Comparison of ENCODE assay signal across 9 cellular contexts in the genomic region with DNA sequence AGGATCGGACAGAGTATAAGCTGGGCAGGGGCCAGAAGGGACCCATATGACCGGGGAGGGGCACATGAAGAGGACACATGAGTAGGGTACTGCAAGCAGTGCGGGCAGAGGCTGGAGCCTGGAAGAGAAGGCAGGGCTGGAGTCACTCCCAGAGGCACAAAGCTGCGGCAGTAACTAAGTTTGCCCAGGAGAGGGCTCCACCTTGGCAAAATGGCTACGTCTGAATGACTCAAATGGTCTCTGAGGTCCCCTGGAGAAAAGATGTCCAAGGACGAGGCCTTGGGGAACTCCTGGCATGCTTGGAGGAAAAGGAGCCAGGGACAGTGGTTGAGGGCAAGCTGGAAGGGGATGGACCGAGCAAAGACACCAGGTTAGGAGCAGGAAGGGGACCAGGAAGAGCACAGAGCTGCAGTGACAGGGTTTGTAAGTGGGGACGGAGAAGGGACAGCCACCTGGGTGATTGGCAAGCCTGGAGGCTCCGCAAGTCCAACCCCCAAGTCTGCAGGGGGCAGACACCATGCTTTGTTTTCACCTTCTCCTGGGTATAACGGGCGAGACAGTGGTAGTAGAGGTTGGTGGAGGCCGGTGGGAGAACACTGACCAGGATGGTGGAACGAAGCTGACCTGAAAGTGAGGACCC. TPM values are rescaled to one million over a fixed set of nuclear protein-coding genes. Genes with fewer than 3 reads are reported as not detected.
DNase-seq lines count a peak whose midpoint lies in the region; ATAC-seq and TF ChIP-seq lines count a peak whose summit lies in the region.
"Had no signal": no experiment of that assay in that cellular context is flagged by ENCODE, and none has a peak within 500 bp of the region (broad histone marks: within the 10 kb centered on the region; RNA-seq: fewer than 3 reads in every experiment).

No MANE protein-coding gene starts in this region.

- DNase-seq in DMS 273 treated with DMSO at 0.1 percent for 48 hours (lab: John Stamatoyannopoulos, UW): peak; percentile 16
- peak in 56 of 76 experiments; percentile 2 to 68 (median 36) for DNase-seq in HUDEP-2 (lab: John Stamatoyannopoulos, UW; ENCODE audit: unreplicated experiment in 76 of 76)
- DNase-seq in RKO (ENCODE audit: low spot score): peak; percentile 63
- peak; percentile 40 for DNase-seq in activated T-helper 1 cell treated with anti-CD3 and anti-CD28 coated beads, Interleukin-12 subunit alpha, Interleukin-12 subunit beta, Interleukin-2, Interleukin-4 antibody, amounts not matched to agents 30 ng/mL and 10 ng/mL and 1 ng/mL, durations not matched to agents 14 hours and 24 hours and 36 hours (ENCODE audit: low spot score)
- DNase-seq in fibroblast of the conjunctiva (ENCODE audit: low read depth): peak; percentile 29
- peak; percentile 86 for DNase-seq in osteocyte (ENCODE audit: extremely low spot score, unreplicated experiment)
- DNase-seq in tibial nerve (ENCODE audit: low spot score in 2 of 2): peak; percentile 21 to 45

- H3K27me3 ChIP-seq in tibial nerve: peaks cover 0 to 41% of the 10 kb centered on the region in 2 donors

- TF ChIP-seq POLR2A in tibial nerve (IDR thresholded peaks at IDR 0.05): no peak
- TF ChIP-seq POLR2A in GM18505 (IDR thresholded peaks at IDR 0.05; ENCODE audit: borderline replicate concordance, extremely low read depth, insufficient read depth, insufficient read length): no peak

- TF ChIP-seq CTCF in osteocyte (IDR thresholded peaks at IDR 0.05) (peak; percentile 76), tibial nerve (IDR thresholded peaks at IDR 0.05) (peak; percentile 56 to 59 (median 59))

- intact Hi-C loops in activated T-helper 1 cell treated with anti-CD3 and anti-CD28 coated beads, Interleukin-12 subunit alpha, Interleukin-12 subunit beta, Interleukin-2, Interleukin-4 antibody, amounts not matched to agents 30 ng/mL and 10 ng/mL and 1 ng/mL, durations not matched to agents 14 hours and 24 hours and 36 hours (cut with micrococcal nuclease): loop anchor here (1.0 kb wide), 2 partner anchors 170 to 298 kb away; no protein-coding TSS in a partner anchor

- H3K4me3 ChIP-seq in tibial nerve: no peak overlapping the region

- no peaks in the 10 kb centered on the region for H3K9me3 ChIP-seq in tibial nerve

- no peak for TF ChIP-seq EP300 in tibial nerve (IDR thresholded peaks at IDR 0.05)

- H3K27me3 Mint-ChIP-seq in activated T-helper 1 cell treated with anti-CD3 and anti-CD28 coated beads, Interleukin-12 subunit alpha, Interleukin-12 subunit beta, Interleukin-2, Interleukin-4 antibody, amounts not matched to agents 30 ng/mL and 10 ng/mL and 1 ng/mL, durations not matched to agents 14 hours and 24 hours and 36 hours (ENCODE audit: insufficient read depth): peaks cover 19% of the 10 kb centered on the region
- H3K27me3 Mint-ChIP-seq in osteocyte (ENCODE audit: unreplicated experiment): peaks cover 50% of the 10 kb centered on the region

- H3K36me3 Mint-ChIP-seq in activated T-helper 1 cell treated with anti-CD3 and anti-CD28 coated beads, Interleukin-12 subunit alpha, Interleukin-12 subunit beta, Interleukin-2, Interleukin-4 antibody, amounts not matched to agents 30 ng/mL and 10 ng/mL and 1 ng/mL, durations not matched to agents 14 hours and 24 hours and 36 hours (ENCODE audit: low read depth): no peaks in the 10 kb centered on the region
- H3K36me3 Mint-ChIP-seq in osteocyte (ENCODE audit: unreplicated experiment): no peaks in the 10 kb centered on the region
- H3K36me3 Mint-ChIP-seq: activated naive CD4-positive, alpha-beta T cell treated with anti-CD3 and anti-CD28 coated beads, Interleukin-2, amount 50 U/mL, for 24 hours had no signal

- H3K27ac ChIP-seq in tibial nerve: no peak overlapping the region

- H3K4me1 ChIP-seq in tibial nerve: no peaks in the 10 kb centered on the region

- WGBS in tibial nerve, 2 donors: 41 to 45% methylated on average over 13 of the region's 13 CpGs

- H3K27ac Mint-ChIP-seq in activated T-helper 1 cell treated with anti-CD3 and anti-CD28 coated beads, Interleukin-12 subunit alpha, Interleukin-12 subunit beta, Interleukin-2, Interleukin-4 antibody, amounts not matched to agents 30 ng/mL and 10 ng/mL and 1 ng/mL, durations not matched to agents 14 hours and 24 hours and 36 hours: no peak overlapping the region
- H3K27ac Mint-ChIP-seq in osteocyte (ENCODE audit: unreplicated experiment): no peak overlapping the region
- H3K27ac Mint-ChIP-seq: activated naive CD4-positive, alpha-beta T cell treated with anti-CD3 and anti-CD28 coated beads, Interleukin-2, amount 50 U/mL, for 24 hours had no signal

- no peak overlapping the region for H3K4me3 Mint-ChIP-seq in activated T-helper 1 cell treated with anti-CD3 and anti-CD28 coated beads, Interleukin-12 subunit alpha, Interleukin-12 subunit beta, Interleukin-2, Interleukin-4 antibody, amounts not matched to agents 30 ng/mL and 10 ng/mL and 1 ng/mL, durations not matched to agents 14 hours and 24 hours and 36 hours
- H3K4me3 Mint-ChIP-seq in osteocyte (ENCODE audit: unreplicated experiment): no peak overlapping the region
- H3K4me3 Mint-ChIP-seq: activated naive CD4-positive, alpha-beta T cell treated with anti-CD3 and anti-CD28 coated beads, Interleukin-2, amount 50 U/mL, for 24 hours had no signal

- H3K9me3 Mint-ChIP-seq in activated T-helper 1 cell treated with anti-CD3 and anti-CD28 coated beads, Interleukin-12 subunit alpha, Interleukin-12 subunit beta, Interleukin-2, Interleukin-4 antibody, amounts not matched to agents 30 ng/mL and 10 ng/mL and 1 ng/mL, durations not matched to agents 14 hours and 24 hours and 36 hours: no peaks in the 10 kb centered on the region
- no peaks in the 10 kb centered on the region for H3K9me3 Mint-ChIP-seq in osteocyte (ENCODE audit: unreplicated experiment)
- H3K9me3 Mint-ChIP-seq: activated naive CD4-positive, alpha-beta T cell treated with anti-CD3 and anti-CD28 coated beads, Interleukin-2, amount 50 U/mL, for 24 hours had no signal

- no peaks in the 10 kb centered on the region for H3K4me1 Mint-ChIP-seq in activated T-helper 1 cell treated with anti-CD3 and anti-CD28 coated beads, Interleukin-12 subunit alpha, Interleukin-12 subunit beta, Interleukin-2, Interleukin-4 antibody, amounts not matched to agents 30 ng/mL and 10 ng/mL and 1 ng/mL, durations not matched to agents 14 hours and 24 hours and 36 hours (ENCODE audit: low read depth)
- H3K4me1 Mint-ChIP-seq in osteocyte (ENCODE audit: unreplicated experiment): peaks cover 2% of the 10 kb centered on the region

- ATAC-seq in GM18505 (IDR thresholded peaks at IDR 0.05; ENCODE audit: unreplicated experiment): no peak

- no peaks in the 10 kb centered on the region for H3K36me3 ChIP-seq in tibial nerve

RNA-seq across cellular contexts. Expression of a gene that starts 43.1 kb away (rescaled TPM):
- total RNA-seq in activated T-helper 1 cell treated with anti-CD3 and anti-CD28 coated beads, Interleukin-12 subunit alpha, Interleukin-12 subunit beta, Interleukin-2, Interleukin-4 antibody, amounts not matched to agents 30 ng/mL and 10 ng/mL and 1 ng/mL, durations not matched to agents 14 hours and 24 hours and 36 hours: not detected in 2 replicates
- not detected in 2 replicates for total RNA-seq in osteocyte
- total RNA-seq in tibial nerve: under 1 TPM in 1 of 4 donors, not detected in 3; 0.60 TPM

Comparison
In these comparisons a context has a peak if more than half of its experiments do, and no peak if none do; other contexts are left out.
1. DNase-seq: peak in every context shown above with its lines; median percentile 86 in osteocyte; 63 in RKO; 40 in activated T-helper 1 cell treated with anti-CD3 and anti-CD28 coated beads, Interleukin-12 subunit alpha, Interleukin-12 subunit beta, Interleukin-2, Interleukin-4 antibody, amounts not matched to agents 30 ng/mL and 10 ng/mL and 1 ng/mL, durations not matched to agents 14 hours and 24 hours and 36 hours; 36 in HUDEP-2; 33 in tibial nerve; 29 in fibroblast of the conjunctiva; 16 in DMS 273 treated with DMSO at 0.1 percent for 48 hours.